Comparison of ENCODE assay signal across 1 cellular context in genomic region chr9:104750185-104750762, GRCh38.
TF ChIP-seq lines count a peak whose summit lies in the region.

No MANE protein-coding gene starts in this region.

TF ChIP-seq in HepG2, 621 proteins besides CTCF, POLR2A, EP300 and RAD21:
- peak; percentile 50 to 80 for TF ChIP-seq MAFK (conservative IDR thresholded peaks at IDR 0.05 in 1 of 2, IDR thresholded peaks at IDR 0.05 in 1 of 2; ENCODE audit: low read length in 2 of 2)
- TF ChIP-seq MAFF (IDR thresholded peaks at IDR 0.05; ENCODE audit: low read depth, low read length): peak; percentile 64
- TF ChIP-seq ZSCAN30 (CRISPR knock-in tag; IDR thresholded peaks at IDR 0.05): no peak
- TF ChIP-seq NR2F1 (CRISPR knock-in tag; IDR thresholded peaks at IDR 0.05): no peak
- TF ChIP-seq KDM5A (IDR thresholded peaks at IDR 0.05; ENCODE audit: borderline replicate concordance, low read length): no peak
